32 cellular contexts compared by ENCODE assay signal in genomic region chr3:61667417-61668213, GRCh38.
DNase-seq lines count a peak whose midpoint lies in the region; ATAC-seq and TF ChIP-seq lines count a peak whose summit lies in the region.
"Had no signal": no experiment of that assay in that cellular context is flagged by ENCODE, and none has a peak within 500 bp of the region (broad histone marks: within the 10 kb centered on the region; RNA-seq: fewer than 3 reads in every experiment).

No MANE protein-coding gene starts in this region.

- no peaks in the 10 kb centered on the region for H3K36me3 ChIP-seq in GM23248 (ENCODE audit: low read depth)
- no peaks in the 10 kb centered on the region for H3K36me3 ChIP-seq in adipocyte (ENCODE audit: control insufficient read depth, insufficient read depth, low read length, severe bottlenecking)
- H3K36me3 ChIP-seq in CD8-positive, alpha-beta T cell (ENCODE audit: insufficient read depth, low read length), result no peaks in the 10 kb centered on the region
- H3K36me3 ChIP-seq: cardiac muscle cell, esophagus muscularis mucosa, suprapubic skin had no signal

- DNase-seq in GM23248, result peak; percentile 23
- peak; percentile 57 for DNase-seq in adipocyte (ENCODE audit: low read depth)
- peak; percentile 32 for DNase-seq in fibroblast of the aortic adventitia (ENCODE audit: low read depth)
- peak; percentile 21 for DNase-seq in putamen (ENCODE audit: low spot score)
- no peak for DNase-seq in activated T-cell treated with anti-CD3 and anti-CD28 coated beads, Interleukin-2, amount 50 U/mL, for 24 hours
- no peak for DNase-seq in CD8-positive, alpha-beta T cell
- DNase-seq in ecto neural progenitor cell (ENCODE audit: low spot score), result no peak
- no peak for DNase-seq in NCI-H1417 (lab: John Stamatoyannopoulos, UW)
- DNase-seq: activated CD4-positive, alpha-beta T cell treated with anti-CD3 and anti-CD28 coated beads, Interleukin-2, amount 50 U/mL, for 4 hours; activated CD4-positive, CD25-positive, alpha-beta regulatory T cell; activated CD8-positive, alpha-beta memory T cell treated with anti-CD3 and anti-CD28 coated beads, Interleukin-2, amount 50 U/mL, for 48 hours; aorta; C1 segment of cervical spinal cord; cortex of kidney; kidney; NCI-H1417 treated with DMSO at 0.1 percent for 48 hours; NCI-H2081; NCI-H226; NCI-H774; right cardiac atrium; stimulated activated CD4-positive, alpha-beta T cell treated with anti-CD3 and anti-CD28 coated beads, Interleukin-4, amount 100 ng/mL, for 4 hours; T-cell had no signal

- no peak for TF ChIP-seq CTCF in fibroblast of the aortic adventitia (IDR thresholded peaks at IDR 0.05; ENCODE audit: insufficient read depth, low read length)
- no peak for TF ChIP-seq CTCF in CD8-positive, alpha-beta T cell (IDR thresholded peaks at IDR 0.05)

- no peak overlapping the region for H3K27ac Mint-ChIP-seq in activated T-cell treated with anti-CD3 and anti-CD28 coated beads, Interleukin-2, amount 50 U/mL, for 24 hours
- no peak overlapping the region for H3K27ac Mint-ChIP-seq in CD8-positive, alpha-beta T cell
- H3K27ac Mint-ChIP-seq: activated naive CD4-positive, alpha-beta T cell treated with anti-CD3 and anti-CD28 coated beads, Interleukin-2, amount 50 U/mL, for 72 hours; activated T-helper 17 cell treated with anti-CD3 and anti-CD28 coated beads, Interleukin-2, amount 50 U/mL, for 72 hours; stimulated activated memory B cell treated with anti-CD40 and anti-IgM and Interleukin-4, amounts not matched to agents 10 μg/mL and 1 μg/mL and 100 μg/mL, for 72 hours; T-cell had no signal

- in situ Hi-C loops in GM23248 (cut with MboI), result no loop called here

- no peak overlapping the region for H3K4me2 ChIP-seq in GM23248 (ENCODE audit: unreplicated experiment)

- no peaks in the 10 kb centered on the region; the same call in 1 of the 2 replicates for H4K20me1 ChIP-seq in GM23248 (ENCODE audit: insufficient read depth)

- H3K9me2 ChIP-seq in GM23248 (ENCODE audit: insufficient read depth), result no peaks in the 10 kb centered on the region

- H3K9ac ChIP-seq in GM23248 (no peak overlapping the region), adipocyte (ENCODE audit: low read length) (no peak overlapping the region)
- H3K9ac ChIP-seq: parathyroid adenoma had no signal

- H3K4me3 ChIP-seq in GM23248 (no peak overlapping the region), adipocyte (ENCODE audit: low read length) (no peak overlapping the region), fibroblast of the aortic adventitia (ENCODE audit: low read depth, low read length) (no peak overlapping the region)
- no peak overlapping the region for H3K4me3 ChIP-seq in CD8-positive, alpha-beta T cell (ENCODE audit: low read depth, low read length)
- H3K4me3 ChIP-seq: cardiac muscle cell, esophagus muscularis mucosa, lung, suprapubic skin had no signal

- no peak overlapping the region for H2AFZ ChIP-seq in GM23248
- H2AFZ ChIP-seq: parathyroid adenoma had no signal

- no peak overlapping the region for H3K27ac ChIP-seq in GM23248
- H3K27ac ChIP-seq in CD8-positive, alpha-beta T cell (ENCODE audit: low read depth, low read length), result no peak overlapping the region
- H3K27ac ChIP-seq: cardiac muscle cell, esophagus muscularis mucosa, parathyroid adenoma, RWPE1, suprapubic skin had no signal

- H3K27me3 Mint-ChIP-seq in activated T-cell treated with anti-CD3 and anti-CD28 coated beads, Interleukin-2, amount 50 U/mL, for 24 hours, result no peaks in the 10 kb centered on the region
- H3K27me3 Mint-ChIP-seq in CD8-positive, alpha-beta T cell (ENCODE audit: low read depth), result no peaks in the 10 kb centered on the region
- H3K27me3 Mint-ChIP-seq: activated T-helper 17 cell treated with anti-CD3 and anti-CD28 coated beads, Interleukin-2, amount 50 U/mL, for 72 hours; stimulated activated memory B cell treated with anti-CD40 and anti-IgM and Interleukin-4, amounts not matched to agents 10 μg/mL and 1 μg/mL and 100 μg/mL, for 72 hours had no signal

- H3K79me2 ChIP-seq in GM23248 (ENCODE audit: insufficient read depth), result peaks cover 70% of the 10 kb centered on the region

- peaks cover 14% of the 10 kb centered on the region for H3K4me1 ChIP-seq in GM23248 (ENCODE audit: insufficient read depth)
- peaks cover 35% of the 10 kb centered on the region for H3K4me1 ChIP-seq in adipocyte (ENCODE audit: control insufficient read depth, insufficient read depth, low read length)
- H3K4me1 ChIP-seq in CD8-positive, alpha-beta T cell (ENCODE audit: insufficient read depth, low read length), result no peaks in the 10 kb centered on the region

- intact Hi-C loops in CD8-positive, alpha-beta T cell (cut with DNase I, micrococcal nuclease), result no loop called here

- no peaks in the 10 kb centered on the region for H3K9me3 Mint-ChIP-seq in activated T-cell treated with anti-CD3 and anti-CD28 coated beads, Interleukin-2, amount 50 U/mL, for 24 hours
- peaks cover 4% of the 10 kb centered on the region for H3K9me3 Mint-ChIP-seq in CD8-positive, alpha-beta T cell
- H3K9me3 Mint-ChIP-seq: activated T-helper 17 cell treated with anti-CD3 and anti-CD28 coated beads, Interleukin-2, amount 50 U/mL, for 72 hours; stimulated activated memory B cell treated with anti-CD40 and anti-IgM and Interleukin-4, amounts not matched to agents 10 μg/mL and 1 μg/mL and 100 μg/mL, for 72 hours had no signal

- H3K9me3 ChIP-seq in GM23248 (ENCODE audit: low read depth) (no peaks in the 10 kb centered on the region), adipocyte (ENCODE audit: control insufficient read depth, low read length) (no peaks in the 10 kb centered on the region)
- H3K9me3 ChIP-seq in CD8-positive, alpha-beta T cell (ENCODE audit: low read length), result no peaks in the 10 kb centered on the region
- H3K9me3 ChIP-seq: esophagus muscularis mucosa, suprapubic skin had no signal

- POLR2A ChIA-PET in CD8-positive, alpha-beta T cell (lab: Charles Lee), result no interaction called here

- CTCF ChIA-PET in CD8-positive, alpha-beta T cell (lab: Charles Lee), result no interaction called here

- no peaks in the 10 kb centered on the region for H3K36me3 Mint-ChIP-seq in activated T-cell treated with anti-CD3 and anti-CD28 coated beads, Interleukin-2, amount 50 U/mL, for 24 hours (ENCODE audit: low read depth)
- H3K36me3 Mint-ChIP-seq in CD8-positive, alpha-beta T cell, result no peaks in the 10 kb centered on the region
- H3K36me3 Mint-ChIP-seq: activated naive CD4-positive, alpha-beta T cell treated with anti-CD3 and anti-CD28 coated beads, Interleukin-2, amount 50 U/mL, for 72 hours; stimulated activated memory B cell treated with anti-CD40 and anti-IgM and Interleukin-4, amounts not matched to agents 10 μg/mL and 1 μg/mL and 100 μg/mL, for 72 hours; T-cell had no signal

- peaks cover 9% of the 10 kb centered on the region for H3F3A ChIP-seq in GM23248 (ENCODE audit: insufficient read depth)

- H3K4me3 Mint-ChIP-seq in activated T-cell treated with anti-CD3 and anti-CD28 coated beads, Interleukin-2, amount 50 U/mL, for 24 hours, result no peak overlapping the region
- no peak overlapping the region for H3K4me3 Mint-ChIP-seq in CD8-positive, alpha-beta T cell
- H3K4me3 Mint-ChIP-seq: activated T-helper 17 cell treated with anti-CD3 and anti-CD28 coated beads, Interleukin-2, amount 50 U/mL, for 72 hours; neural crest cell; stimulated activated memory B cell treated with anti-CD40 and anti-IgM and Interleukin-4, amounts not matched to agents 10 μg/mL and 1 μg/mL and 100 μg/mL, for 72 hours; T-cell had no signal

- H3K27me3 ChIP-seq in GM23248 (replicated peaks; ENCODE audit: insufficient read depth) (no peaks in the 10 kb centered on the region), adipocyte (replicated peaks; ENCODE audit: control insufficient read depth, insufficient read depth, low read length) (no peaks in the 10 kb centered on the region)
- H3K27me3 ChIP-seq in CD8-positive, alpha-beta T cell (ENCODE audit: insufficient read depth, low read length), result no peaks in the 10 kb centered on the region
- H3K27me3 ChIP-seq: cardiac muscle cell, esophagus muscularis mucosa, suprapubic skin had no signal

- WGBS in GM23248 (ENCODE audit: low coverage in 1 of 2, low lambda C conversion rate in 2 of 2, missing lambda C conversion rate in 2 of 2), 2 experiments, result 92 to 95% methylated on average over 6 of the region's 6 CpGs

- no peaks in the 10 kb centered on the region for H3K4me1 Mint-ChIP-seq in activated T-cell treated with anti-CD3 and anti-CD28 coated beads, Interleukin-2, amount 50 U/mL, for 24 hours (ENCODE audit: low read depth)
- no peaks in the 10 kb centered on the region for H3K4me1 Mint-ChIP-seq in CD8-positive, alpha-beta T cell (ENCODE audit: low read depth)
- H3K4me1 Mint-ChIP-seq: activated T-helper 17 cell treated with anti-CD3 and anti-CD28 coated beads, Interleukin-2, amount 50 U/mL, for 72 hours; stimulated activated memory B cell treated with anti-CD40 and anti-IgM and Interleukin-4, amounts not matched to agents 10 μg/mL and 1 μg/mL and 100 μg/mL, for 72 hours; T-cell had no signal

- ATAC-seq in CD8-positive, alpha-beta T cell, result no peak
- ATAC-seq: activated naive CD4-positive, alpha-beta T cell treated with anti-CD3 and anti-CD28 coated beads, Interleukin-2, amount 50 U/mL, for 72 hours; activated T-helper 17 cell treated with anti-CD3 and anti-CD28 coated beads, Interleukin-2, amount 50 U/mL, for 72 hours; right cardiac atrium; stimulated activated memory B cell treated with anti-CD40 and anti-IgM and Interleukin-4, amounts not matched to agents 10 μg/mL and 1 μg/mL and 100 μg/mL, for 72 hours; T-cell had no signal

Comparison
In these comparisons a context has a peak if more than half of its experiments do, and no peak if none do; other contexts are left out.
1. DNase-seq: peak in GM23248 (single experiment), adipocyte (single experiment), fibroblast of the aortic adventitia (single experiment) and putamen (single experiment); none in activated T-cell treated with anti-CD3 and anti-CD28 coated beads, Interleukin-2, amount 50 U/mL, for 24 hours (single experiment), CD8-positive, alpha-beta T cell (0 of 7), ecto neural progenitor cell (single experiment) and NCI-H1417 (0 of 3).